Comparison of ENCODE assay signal across 7 cellular contexts in genomic region chr5:22212383-22212991, GRCh38.
A peak's percentile ranks its signal among the peaks of the same experiment; 100 is the strongest.
DNase-seq lines count a peak whose midpoint lies in the region; ATAC-seq, FAIRE-seq and TF ChIP-seq lines count a peak whose summit lies in the region.
"Not testable (repeated sequence)": the region's sequence is repeated elsewhere in the genome, so short reads cannot be mapped to it uniquely, and the experiment has no call there.

No MANE protein-coding gene starts in this region.

- not testable (repeated sequence) for H3K9me3 Mint-ChIP-seq in Calu3 (ENCODE audit: low read depth, unreplicated experiment)

- peak overlapping the region; percentile 11 for H3K4me2 ChIP-seq in endothelial cell of umbilical vein (ENCODE audit: insufficient read depth, low read length)

- peak overlapping the region; percentile 54 for H2AFZ ChIP-seq in endothelial cell of umbilical vein (ENCODE audit: low read depth, low read length)

- peak; percentile 67 for FAIRE-seq in endothelial cell of umbilical vein (lab: Jason Lieb, UNC)

- not testable (repeated sequence) for H3K9me3 ChIP-seq in adipocyte (ENCODE audit: control insufficient read depth, low read length); endothelial cell of umbilical vein (replicated peaks; ENCODE audit: control insufficient read depth, insufficient read depth, low read length)

- not testable (repeated sequence) for H3K79me2 ChIP-seq in endothelial cell of umbilical vein (ENCODE audit: control insufficient read depth, insufficient read depth, low read length)

- H3K36me3 ChIP-seq in adipocyte (ENCODE audit: control insufficient read depth, insufficient read depth, low read length, severe bottlenecking); endothelial cell of umbilical vein (ENCODE audit: control insufficient read depth in 2 of 2, extremely low read depth in 1 of 2, insufficient read depth in 2 of 2, low read length in 2 of 2): not testable (repeated sequence)

- H3K4me1 Mint-ChIP-seq in Calu3 (ENCODE audit: low read depth, unreplicated experiment) = not testable (repeated sequence)

- not testable (repeated sequence) for H3K27ac ChIP-seq in endothelial cell of umbilical vein (ENCODE audit: insufficient read depth, low read depth, low read length)

- not testable (repeated sequence) for H3K27me3 ChIP-seq in adipocyte (replicated peaks; ENCODE audit: control insufficient read depth, insufficient read depth, low read length); endothelial cell of umbilical vein (ENCODE audit: control insufficient read depth in 2 of 2, insufficient read depth in 2 of 2, low read length in 2 of 2)

- intact Hi-C loops in Calu3 (cut with micrococcal nuclease; ENCODE audit: unreplicated experiment) = not testable (repeated sequence)
- intact Hi-C loops in endothelial cell of umbilical vein (cut with micrococcal nuclease) = loop anchor here (10.0 kb wide), 1 partner anchor 288 kb away; no protein-coding TSS in a partner anchor

- not testable (repeated sequence) for TF ChIP-seq CTCF in Calu3 (IDR thresholded peaks at IDR 0.05; ENCODE audit: unreplicated experiment); endothelial cell of umbilical vein (IDR thresholded peaks at IDR 0.05; ENCODE audit: extremely low read depth in 1 of 2, insufficient read depth in 1 of 2, low read depth in 1 of 2, low read length in 2 of 2); retinal pigment epithelial cell (conservative IDR thresholded peaks at IDR 0.05; ENCODE audit: low read depth, low read length)

- TF ChIP-seq POLR2A in endothelial cell of umbilical vein (IDR thresholded peaks at IDR 0.05; ENCODE audit: low read depth, low read length) = not testable (repeated sequence)

- CTCF ChIA-PET in Calu3 (lab: Charles Lee); endothelial cell of umbilical vein (lab: Charles Lee): not testable (repeated sequence)

- peak; percentile 39 for DNase-seq in Calu3
- DNase-seq in NCI-H524 treated with DMSO at 0.1 percent for 48 hours (lab: John Stamatoyannopoulos, UW) = peak; percentile 42
- not testable (repeated sequence) for DNase-seq in adipocyte (ENCODE audit: low read depth); left lobe of liver (ENCODE audit: low spot score); retinal pigment epithelial cell (ENCODE audit: low read depth)
- DNase-seq in endothelial cell of umbilical vein (ENCODE audit: low read depth, low spot score) = peak; percentile 5
- DNase-seq in mucosa of gallbladder (ENCODE audit: low spot score) = peak; percentile 21

- not testable (repeated sequence) for H3K9me1 ChIP-seq in endothelial cell of umbilical vein (replicated peaks; ENCODE audit: control insufficient read depth, extremely low read depth, insufficient read depth, low read length)

- dilution Hi-C loops in endothelial cell of umbilical vein (cut with MboI; ENCODE audit: extremely low pct_ligation_motif_present, low sequenced_read_pairs) = not testable (repeated sequence)

- not testable (repeated sequence) for H3K36me3 Mint-ChIP-seq in Calu3 (ENCODE audit: insufficient read depth, unreplicated experiment)

- not testable (repeated sequence) for BruUV-seq in Calu3 (replicated peaks; lab: Mats Ljungman, UMichigan); endothelial cell of umbilical vein (replicated peaks; lab: Mats Ljungman, UMichigan)

- not testable (repeated sequence) for H3K27ac Mint-ChIP-seq in Calu3 (ENCODE audit: unreplicated experiment)

- not testable (repeated sequence) for H4K20me1 ChIP-seq in endothelial cell of umbilical vein (replicated peaks; ENCODE audit: control insufficient read depth, extremely low read depth, insufficient read depth, low read length)

- peak; percentile 91 for ATAC-seq in left lobe of liver

- H3K4me1 ChIP-seq in adipocyte (ENCODE audit: control insufficient read depth, insufficient read depth, low read length); endothelial cell of umbilical vein (ENCODE audit: control insufficient read depth, extremely low read depth, insufficient read depth, low read length): not testable (repeated sequence)

- H3K4me3 ChIP-seq in adipocyte (ENCODE audit: low read length) (peak overlapping the region; percentile 11), endothelial cell of umbilical vein (replicated peaks in 1 of 3; ENCODE audit: insufficient read depth in 1 of 3, low read depth in 1 of 3, low read length in 3 of 3) (peak overlapping the region in 1 of 3 experiments; percentile 10), retinal pigment epithelial cell (ENCODE audit: low read length) (peak overlapping the region; percentile 35)

- peak overlapping the region; percentile 53 for H3K4me3 Mint-ChIP-seq in Calu3 (ENCODE audit: low read depth, unreplicated experiment)

- not testable (repeated sequence) for H3K27me3 Mint-ChIP-seq in Calu3 (ENCODE audit: unreplicated experiment)

- POLR2A ChIA-PET in endothelial cell of umbilical vein (lab: Charles Lee) = not testable (repeated sequence)

- H3K9ac ChIP-seq in adipocyte (ENCODE audit: low read length); endothelial cell of umbilical vein (replicated peaks; ENCODE audit: extremely low read depth, insufficient read depth, low read length): not testable (repeated sequence)
